Comparison of ENCODE assay signal across 18 cellular contexts in the genomic region with DNA sequence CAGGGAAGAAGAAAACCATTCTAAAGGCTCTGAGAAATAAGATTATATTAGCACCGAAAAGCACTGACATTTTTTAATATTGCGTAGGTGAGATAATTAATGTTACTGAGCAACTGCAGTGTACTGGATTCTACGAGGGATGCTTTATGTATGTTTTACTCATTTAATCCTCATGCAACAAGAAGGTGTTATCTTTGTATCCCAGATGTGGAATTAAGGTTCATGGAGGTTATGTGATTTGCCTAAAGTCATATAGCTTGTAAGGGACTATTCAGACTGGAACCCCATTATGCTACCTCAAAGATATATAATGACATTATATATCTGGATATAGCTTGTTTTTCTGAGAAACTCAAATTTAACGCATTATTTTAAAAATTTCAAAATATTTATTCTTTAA.
A peak's percentile ranks its signal among the peaks of the same experiment; 100 is the strongest.
DNase-seq lines count a peak whose midpoint lies in the region; ATAC-seq and TF ChIP-seq lines count a peak whose summit lies in the region.
"Had no signal": no experiment of that assay in that cellular context is flagged by ENCODE, and none has a peak within 500 bp of the region (broad histone marks: within the 10 kb centered on the region; RNA-seq: fewer than 3 reads in every experiment).

No MANE protein-coding gene starts in this region.

- H3K36me3 ChIP-seq in DND-41 (ENCODE audit: insufficient read depth, low read length): peaks cover 30% of the 10 kb centered on the region
- no peaks in the 10 kb centered on the region for H3K36me3 ChIP-seq in Loucy (ENCODE audit: insufficient read depth, low read length)
- H3K36me3 ChIP-seq: BE2C had no signal

- H3K9ac ChIP-seq in DND-41 (ENCODE audit: low read depth, low read length) (no peak overlapping the region), Loucy (ENCODE audit: low read depth, low read length, poor library complexity, severe bottlenecking) (no peak overlapping the region)
- H3K9ac ChIP-seq: BLaER1 had no signal

- H3F3A ChIP-seq in Loucy (ENCODE audit: low read depth): no peaks in the 10 kb centered on the region

- H3K4me2 ChIP-seq in DND-41 (ENCODE audit: insufficient read depth, low read length): peak overlapping the region; percentile 5; the same call in 1 of the 2 replicates
- peak overlapping the region; percentile 80 for H3K4me2 ChIP-seq in Loucy (ENCODE audit: low read depth, low read length, poor library complexity, severe bottlenecking)
- H3K4me2 ChIP-seq: BLaER1 had no signal

- H3K4me3 ChIP-seq in DND-41 (ENCODE audit: low read depth in 1 of 2, low read length in 2 of 2) (no peak overlapping the region), Loucy (ENCODE audit: low read length, poor library complexity, severe bottlenecking) (no peak overlapping the region)
- H3K4me3 ChIP-seq: BLaER1 had no signal

- no peak for ATAC-seq in DND-41 (ENCODE audit: insufficient read depth, low read depth)
- ATAC-seq: CD8-positive, alpha-beta T cell had no signal

- no peak overlapping the region for H3K27ac ChIP-seq in DND-41 (ENCODE audit: low read length)
- H3K27ac ChIP-seq: BLaER1 had no signal

- no peaks in the 10 kb centered on the region for H3K9me2 ChIP-seq in Loucy (replicated peaks; ENCODE audit: low read depth, low read length)

- H3K79me2 ChIP-seq in DND-41 (ENCODE audit: insufficient read depth, low read length): peaks cover 15% of the 10 kb centered on the region
- peaks cover 14% of the 10 kb centered on the region for H3K79me2 ChIP-seq in Loucy (ENCODE audit: insufficient read depth, low read length)

- H3K9me3 ChIP-seq in DND-41 (ENCODE audit: insufficient read depth, low read length, severe bottlenecking) (no peaks in the 10 kb centered on the region), Loucy (ENCODE audit: insufficient read depth, low read depth, low read length) (no peaks in the 10 kb centered on the region)
- H3K9me3 ChIP-seq: BE2C, BLaER1, Caco-2 had no signal

- no peaks in the 10 kb centered on the region for H3K27me3 ChIP-seq in DND-41 (ENCODE audit: insufficient read depth, low read length, poor library complexity)
- H3K27me3 ChIP-seq in Loucy (ENCODE audit: insufficient read depth, low read length, poor library complexity, severe bottlenecking): no peaks in the 10 kb centered on the region

- no peak for TF ChIP-seq POLR2A in erythroblast (IDR thresholded peaks at IDR 0.05; ENCODE audit: low read length)

- H3K4me1 ChIP-seq in DND-41 (ENCODE audit: insufficient read depth, low read length) (peaks cover 36% of the 10 kb centered on the region), Loucy (ENCODE audit: insufficient read depth, low read length, poor library complexity, severe bottlenecking) (peaks cover 16% of the 10 kb centered on the region)
- H3K4me1 ChIP-seq: BE2C had no signal

- DNase-seq in DND-41 (no peak), erythroblast (lab: John Stamatoyannopoulos, UW) (peak; percentile 8 to 36), HuH-7 (ENCODE audit: low spot score) (no peak), NCI-H1105 treated with DMSO at 0.1 percent for 48 hours (lab: John Stamatoyannopoulos, UW) (no peak), Kasumi-1 (lab: John Stamatoyannopoulos, UW) (no peak), GM19240 (ENCODE audit: insufficient read length, low spot score) (no peak)
- DNase-seq: 8988T; ACHN; BE2C; C1 segment of cervical spinal cord; Caco-2; Calu3; CD4-positive, CD25-positive, alpha-beta regulatory T cell; CD8-positive, alpha-beta T cell; DMS79 treated with DMSO at 0.1 percent for 48 hours; GF-D8 had no signal

- H4K20me1 ChIP-seq in DND-41 (ENCODE audit: insufficient read depth, low read length): no peaks in the 10 kb centered on the region
- no peaks in the 10 kb centered on the region for H4K20me1 ChIP-seq in Loucy (ENCODE audit: insufficient read depth, low read length, poor library complexity, severe bottlenecking)
- H4K20me1 ChIP-seq: BLaER1 had no signal

- no peak for TF ChIP-seq CTCF in DND-41 (IDR thresholded peaks at IDR 0.05; ENCODE audit: borderline replicate concordance, extremely low read depth, low read length, poor library complexity, severe bottlenecking)
- TF ChIP-seq CTCF in Loucy (conservative IDR thresholded peaks at IDR 0.05; ENCODE audit: low read length): no peak

- H2AFZ ChIP-seq in DND-41 (ENCODE audit: low read depth, low read length): no peak overlapping the region
- no peak overlapping the region for H2AFZ ChIP-seq in Loucy (ENCODE audit: low read length)

Comparison
In these comparisons a context has a peak if more than half of its experiments do, and no peak if none do; other contexts are left out.
1. DNase-seq: peak in erythroblast (2 of 2); none in DND-41 (single experiment), HuH-7 (single experiment), NCI-H1105 treated with DMSO at 0.1 percent for 48 hours (single experiment), Kasumi-1 (0 of 2) and GM19240 (single experiment).